Comparison of ENCODE assay signal across 8 cellular contexts in the genomic region with DNA sequence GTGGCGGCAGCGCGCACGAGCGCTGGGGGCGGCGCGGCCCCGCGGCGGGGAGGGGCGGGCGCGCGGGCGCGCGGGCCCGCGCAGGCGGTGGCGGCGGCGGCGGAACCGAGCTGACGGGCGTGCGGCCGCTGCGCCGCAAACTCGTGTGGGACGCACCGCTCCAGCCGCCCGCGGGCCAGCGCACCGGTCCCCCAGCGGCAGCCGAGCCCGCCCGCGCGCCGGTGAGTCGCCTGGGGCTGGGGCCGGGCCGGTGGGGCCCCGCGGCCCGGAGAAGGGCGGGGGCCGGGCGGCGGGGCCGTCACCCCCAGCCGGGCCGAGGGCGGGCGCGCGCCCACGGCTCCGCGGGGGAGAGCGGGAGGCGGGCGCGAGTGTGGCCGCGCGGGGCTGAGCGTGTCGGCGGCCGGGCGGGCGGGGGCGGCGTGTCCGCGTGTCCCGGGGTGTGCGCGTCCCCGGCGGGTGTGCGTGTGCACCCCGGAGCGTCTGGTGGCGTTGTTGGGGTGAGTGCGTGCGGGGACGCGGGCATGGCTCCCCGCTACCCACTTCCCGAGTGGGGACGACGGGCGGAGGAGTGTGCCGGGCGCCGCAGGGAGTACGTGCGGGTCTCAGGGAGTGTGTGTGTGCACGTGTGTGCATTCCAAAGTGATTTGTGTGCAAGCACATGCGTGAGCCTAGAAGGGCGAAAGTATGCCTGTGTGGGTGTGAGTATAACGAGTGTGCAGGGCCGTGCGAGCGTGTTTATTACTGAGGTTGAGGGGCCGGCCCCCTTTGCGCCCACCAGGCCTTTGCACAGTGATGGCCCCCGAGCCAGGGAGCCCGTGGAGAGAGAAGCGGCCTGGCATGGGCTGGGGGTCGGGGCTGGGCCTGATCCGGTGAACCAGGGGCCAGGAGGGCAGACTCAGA. TPM values are rescaled to one million over a fixed set of nuclear protein-coding genes. Genes with fewer than 3 reads are reported as not detected.
DNase-seq lines count a peak whose midpoint lies in the region; ATAC-seq and TF ChIP-seq lines count a peak whose summit lies in the region.

A gene (plus strand): TSS at position 85 of the 900 bp plus-strand sequence. CDS start 44,016 bp downstream, outside the sequence.

- ATAC-seq in activated T-helper 17 cell treated with anti-CD3 and anti-CD28 coated beads, Interleukin-2, amount 50 U/mL, for 72 hours (replicated peaks): peak; percentile 27
- no peak for ATAC-seq in HG03342 (IDR thresholded peaks at IDR 0.05; ENCODE audit: unreplicated experiment)

- peaks cover 41% of the 10 kb centered on the region for H3F3A ChIP-seq in neural progenitor cell (ENCODE audit: low read depth)

- DNase-seq in LNCaP clone FGC (ENCODE audit: low read depth): no peak
- DNase-seq in foreskin fibroblast: peak; percentile 56 to 82
- peak; percentile 63 for DNase-seq in neural progenitor cell (ENCODE audit: low spot score)
- DNase-seq in GF-D8 (lab: John Stamatoyannopoulos, UW): no peak
- DNase-seq in NCI-H1092 (lab: John Stamatoyannopoulos, UW): no peak

- H3K4me1 Mint-ChIP-seq in activated T-helper 17 cell treated with anti-CD3 and anti-CD28 coated beads, Interleukin-2, amount 50 U/mL, for 72 hours: peaks cover 26% of the 10 kb centered on the region
- H3K4me1 Mint-ChIP-seq in neural progenitor cell: peaks cover 59% of the 10 kb centered on the region

- peaks cover 12% of the 10 kb centered on the region for H3K36me3 Mint-ChIP-seq in activated T-helper 17 cell treated with anti-CD3 and anti-CD28 coated beads, Interleukin-2, amount 50 U/mL, for 72 hours (ENCODE audit: low read depth)
- no peaks in the 10 kb centered on the region for H3K36me3 Mint-ChIP-seq in neural progenitor cell

- H3K27ac ChIP-seq in neural progenitor cell: no peak within 1 kb of the TSS

- H3K9ac ChIP-seq in neural progenitor cell: no peak within 1 kb of the TSS

- H3K9me3 Mint-ChIP-seq in activated T-helper 17 cell treated with anti-CD3 and anti-CD28 coated beads, Interleukin-2, amount 50 U/mL, for 72 hours: no peaks in the 10 kb centered on the region
- no peaks in the 10 kb centered on the region for H3K9me3 Mint-ChIP-seq in neural progenitor cell

- peak within 1 kb of the TSS; percentile 3 for H2AFZ ChIP-seq in neural progenitor cell (replicated peaks)

- peak within 1 kb of the TSS; percentile 90 for H3K4me3 Mint-ChIP-seq in activated T-helper 17 cell treated with anti-CD3 and anti-CD28 coated beads, Interleukin-2, amount 50 U/mL, for 72 hours
- H3K4me3 Mint-ChIP-seq in neural progenitor cell: peak within 1 kb of the TSS; percentile 99

- peak within 1 kb of the TSS; percentile 92 for H3K4me2 ChIP-seq in neural progenitor cell

- no peaks in the 10 kb centered on the region for H3K36me3 ChIP-seq in neural progenitor cell

- no peaks in the 10 kb centered on the region for H3K27me3 ChIP-seq in neural progenitor cell

- no peaks in the 10 kb centered on the region for H3K27me3 Mint-ChIP-seq in activated T-helper 17 cell treated with anti-CD3 and anti-CD28 coated beads, Interleukin-2, amount 50 U/mL, for 72 hours
- H3K27me3 Mint-ChIP-seq in neural progenitor cell (ENCODE audit: insufficient read depth, low read depth): peaks cover 9% of the 10 kb centered on the region

- peak within 1 kb of the TSS; percentile 87 for H3K4me3 ChIP-seq in LNCaP clone FGC (ENCODE audit: low read depth, low read length)
- H3K4me3 ChIP-seq in foreskin fibroblast (ENCODE audit: low read depth in 1 of 2, low read length in 2 of 2): peak within 1 kb of the TSS; percentile 89
- H3K4me3 ChIP-seq in neural progenitor cell: peak within 1 kb of the TSS; percentile 58

- TF ChIP-seq POLR2A in GM10847 (IDR thresholded peaks at IDR 0.05; ENCODE audit: extremely low read depth, insufficient read length): peak; percentile 22

- peak within 1 kb of the TSS; percentile 81 for H3K27ac Mint-ChIP-seq in activated T-helper 17 cell treated with anti-CD3 and anti-CD28 coated beads, Interleukin-2, amount 50 U/mL, for 72 hours
- peak within 1 kb of the TSS; percentile 97 for H3K27ac Mint-ChIP-seq in neural progenitor cell

- no peak for TF ChIP-seq CTCF in LNCaP clone FGC (IDR thresholded peaks at IDR 0.05; ENCODE audit: control insufficient read depth, extremely low read depth, insufficient read depth)
- no peak for TF ChIP-seq CTCF in foreskin fibroblast (IDR thresholded peaks at IDR 0.05; ENCODE audit: low read depth, low read length)
- TF ChIP-seq CTCF in neural progenitor cell (IDR thresholded peaks at IDR 0.05): no peak

- H3K4me1 ChIP-seq in neural progenitor cell: peaks cover 27% of the 10 kb centered on the region

- H4K20me1 ChIP-seq in neural progenitor cell (ENCODE audit: low read depth): peaks cover 27% of the 10 kb centered on the region

- H3K79me2 ChIP-seq in neural progenitor cell (ENCODE audit: low read depth): peaks cover 25% of the 10 kb centered on the region

- no peaks in the 10 kb centered on the region for H3K9me3 ChIP-seq in neural progenitor cell (ENCODE audit: low read depth)

RNA-seq across cellular contexts. Expression of the gene that starts here (rescaled TPM):
- 1 to 10 TPM; 6.8 to 7.6 TPM for total RNA-seq in activated T-helper 17 cell treated with anti-CD3 and anti-CD28 coated beads, Interleukin-2, amount 50 U/mL, for 72 hours
- 18.5 and 21.2 TPM in 2 replicates for total RNA-seq in neural progenitor cell (ENCODE audit: low replicate concordance)

Comparison
In these comparisons a context has a peak if more than half of its experiments do, and no peak if none do; other contexts are left out.
1. DNase-seq: peak in foreskin fibroblast (2 of 2) and neural progenitor cell (single experiment); none in LNCaP clone FGC (single experiment), GF-D8 (single experiment) and NCI-H1092 (single experiment).
2. Peak in every context shown above with its lines, with median percentiles within 50 percentile points of each other: H3K4me3 ChIP-seq.